23 cellular contexts compared by ENCODE assay signal in the genomic region with DNA sequence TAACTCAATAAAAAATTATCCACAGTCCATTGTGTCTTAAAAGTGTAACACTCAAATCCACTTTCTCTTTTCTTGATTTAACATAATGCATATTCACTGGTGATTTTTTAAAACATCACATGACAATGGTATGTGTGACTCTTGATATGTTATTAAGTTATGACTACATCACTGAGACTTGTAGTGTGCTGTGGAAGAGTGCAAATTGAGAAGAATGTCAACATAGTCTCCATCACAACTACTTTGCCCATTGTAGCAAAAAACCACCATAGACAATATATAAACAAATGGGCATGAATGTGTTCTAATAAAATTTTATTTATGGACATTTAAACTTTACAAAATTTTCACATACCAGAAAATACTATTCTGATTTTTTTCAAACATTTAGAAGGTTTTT.
DNase-seq lines count a peak whose midpoint lies in the region; ATAC-seq and TF ChIP-seq lines count a peak whose summit lies in the region.
"Had no signal": no experiment of that assay in that cellular context is flagged by ENCODE, and none has a peak within 500 bp of the region (broad histone marks: within the 10 kb centered on the region; RNA-seq: fewer than 3 reads in every experiment).

No MANE protein-coding gene starts in this region.

- in situ Hi-C loops in transverse colon (cut with MboI; ENCODE audit: low pct_ligation_motif_present in 1 of 4, low pct_unique_long_range_greater_than_20kb in 1 of 4, low sequenced_read_pairs in 3 of 4) = no loop called here

- TF ChIP-seq EP300 in transverse colon (IDR thresholded peaks at IDR 0.05; ENCODE audit: low read depth) = no peak

- H3K4me3 ChIP-seq in PC-3 (ENCODE audit: low read length) = no peak overlapping the region
- H3K4me3 ChIP-seq in osteoblast (ENCODE audit: insufficient read depth, low read length) = no peak overlapping the region
- no peak overlapping the region for H3K4me3 ChIP-seq in transverse colon
- H3K4me3 ChIP-seq: SJSA1 had no signal

- DNase-seq in AG20443 (ENCODE audit: low spot score) = peak; percentile 10
- DNase-seq in HCEC 1CT = peak; percentile 6
- no peak for DNase-seq in PC-3
- DNase-seq in osteoblast (ENCODE audit: insufficient read length, low spot score, missing footprints) = peak; percentile 3
- DNase-seq in activated CD4-positive, alpha-beta T cell treated with anti-CD3 and anti-CD28 coated beads for 4 hours = no peak
- DNase-seq in inferior parietal cortex (ENCODE audit: extremely low spot score) = no peak
- no peak for DNase-seq in transverse colon
- no peak for DNase-seq in left ventricle myocardium superior
- DNase-seq: C1 segment of cervical spinal cord; Caco-2; CD8-positive, alpha-beta T cell; GF-D8; H7; MV-4-11; NCI-H1105 treated with DMSO at 0.1 percent for 48 hours; NCI-H146; NCI-H2029; NCI-H446; NCI-H524 treated with DMSO at 0.1 percent for 48 hours; NCI-H774; Right ventricle myocardium superior; T-cell had no signal

- no peak overlapping the region for H3K9ac ChIP-seq in PC-3 (ENCODE audit: low read length)

- intact Hi-C loops in PC-3 (cut with micrococcal nuclease) (no loop called here), transverse colon (cut with DNase I; ENCODE audit: low total_unique reads) (no loop called here), left ventricle myocardium superior (cut with micrococcal nuclease) (no loop called here)

- no peak for TF ChIP-seq CTCF in PC-3 (conservative IDR thresholded peaks at IDR 0.05; ENCODE audit: low read depth, low read length)
- TF ChIP-seq CTCF in osteoblast (IDR thresholded peaks at IDR 0.05; ENCODE audit: extremely low read depth, low read depth, low read length) = no peak
- TF ChIP-seq CTCF in transverse colon (IDR thresholded peaks at IDR 0.05) = no peak

- H3K4me2 ChIP-seq in PC-3 (ENCODE audit: low read length) (no peak overlapping the region), osteoblast (ENCODE audit: insufficient read depth, low read length) (no peak overlapping the region)

- H3K9me3 ChIP-seq in PC-3 (ENCODE audit: low read length) (no peaks in the 10 kb centered on the region), osteoblast (ENCODE audit: low read depth, low read length) (no peaks in the 10 kb centered on the region), transverse colon (peaks cover 4 to 5% of the 10 kb centered on the region in 2 donors)
- H3K9me3 ChIP-seq: Caco-2, SJSA1 had no signal

- BruUV-seq in PC-3 (replicated peaks; lab: Mats Ljungman, UMichigan) = no TSS peak

- H3K79me2 ChIP-seq in PC-3 (ENCODE audit: low read length) = no peaks in the 10 kb centered on the region
- H3K79me2 ChIP-seq in osteoblast (ENCODE audit: insufficient read depth, low read length) = no peaks in the 10 kb centered on the region

- no peaks in the 10 kb centered on the region for H3K36me3 ChIP-seq in PC-3 (ENCODE audit: low read depth, low read length)
- no peaks in the 10 kb centered on the region for H3K36me3 ChIP-seq in osteoblast (ENCODE audit: insufficient read depth, low read length)
- no peaks in the 10 kb centered on the region for H3K36me3 ChIP-seq in transverse colon
- H3K36me3 ChIP-seq: SJSA1 had no signal

- H4K20me1 ChIP-seq in PC-3 (ENCODE audit: low read length) (no peaks in the 10 kb centered on the region), osteoblast (ENCODE audit: insufficient read depth, low read length) (no peaks in the 10 kb centered on the region)

- no peak overlapping the region for H3K27ac ChIP-seq in PC-3 (ENCODE audit: low read length)
- H3K27ac ChIP-seq in osteoblast (ENCODE audit: low read depth, low read length) = no peak overlapping the region
- H3K27ac ChIP-seq in transverse colon = no peak overlapping the region
- H3K27ac ChIP-seq: SJSA1 had no signal

- no peaks in the 10 kb centered on the region for H3F3A ChIP-seq in PC-3 (ENCODE audit: low read length, unreplicated experiment)

- CTCF ChIA-PET in PC-3 (lab: Charles Lee) = interaction anchor here (0.6 kb wide), 1 partner anchor 506 kb away, joined by 9 read pairs; no protein-coding TSS in a partner anchor

- no peaks in the 10 kb centered on the region for H3K27me3 ChIP-seq in PC-3 (ENCODE audit: low read length)
- no peaks in the 10 kb centered on the region for H3K27me3 ChIP-seq in osteoblast (ENCODE audit: insufficient read depth, low read length)
- H3K27me3 ChIP-seq in transverse colon = no peaks in the 10 kb centered on the region
- H3K27me3 ChIP-seq: SJSA1 had no signal

- no peak overlapping the region for H2AFZ ChIP-seq in PC-3 (ENCODE audit: low read length)
- H2AFZ ChIP-seq in osteoblast (ENCODE audit: low read length) = no peak overlapping the region

- TF ChIP-seq POLR2A in transverse colon (IDR thresholded peaks at IDR 0.05) = no peak

- ATAC-seq in PC-3 = peak; percentile 67
- no peak for ATAC-seq in left ventricle myocardium superior
- ATAC-seq: CD8-positive, alpha-beta T cell; T-cell had no signal

- POLR2A ChIA-PET in PC-3 (lab: Charles Lee; ENCODE audit: unreplicated experiment) = no interaction called here

- no peaks in the 10 kb centered on the region for H3K9me2 ChIP-seq in PC-3 (replicated peaks; ENCODE audit: low read length)

- H3K4me1 ChIP-seq in PC-3 (ENCODE audit: insufficient read depth, low read length) (no peaks in the 10 kb centered on the region), osteoblast (ENCODE audit: insufficient read depth, low read length) (no peaks in the 10 kb centered on the region), transverse colon (no peaks in the 10 kb centered on the region)
- H3K4me1 ChIP-seq: Caco-2, SJSA1 had no signal

Comparison
In these comparisons a context has a peak if more than half of its experiments do, and no peak if none do; other contexts are left out.
1. DNase-seq: peak in AG20443 (single experiment), HCEC 1CT (single experiment) and osteoblast (single experiment); none in PC-3 (single experiment), activated CD4-positive, alpha-beta T cell treated with anti-CD3 and anti-CD28 coated beads for 4 hours (0 of 2), inferior parietal cortex (single experiment), transverse colon (single experiment) and left ventricle myocardium superior (single experiment).